In the genomic region with DNA sequence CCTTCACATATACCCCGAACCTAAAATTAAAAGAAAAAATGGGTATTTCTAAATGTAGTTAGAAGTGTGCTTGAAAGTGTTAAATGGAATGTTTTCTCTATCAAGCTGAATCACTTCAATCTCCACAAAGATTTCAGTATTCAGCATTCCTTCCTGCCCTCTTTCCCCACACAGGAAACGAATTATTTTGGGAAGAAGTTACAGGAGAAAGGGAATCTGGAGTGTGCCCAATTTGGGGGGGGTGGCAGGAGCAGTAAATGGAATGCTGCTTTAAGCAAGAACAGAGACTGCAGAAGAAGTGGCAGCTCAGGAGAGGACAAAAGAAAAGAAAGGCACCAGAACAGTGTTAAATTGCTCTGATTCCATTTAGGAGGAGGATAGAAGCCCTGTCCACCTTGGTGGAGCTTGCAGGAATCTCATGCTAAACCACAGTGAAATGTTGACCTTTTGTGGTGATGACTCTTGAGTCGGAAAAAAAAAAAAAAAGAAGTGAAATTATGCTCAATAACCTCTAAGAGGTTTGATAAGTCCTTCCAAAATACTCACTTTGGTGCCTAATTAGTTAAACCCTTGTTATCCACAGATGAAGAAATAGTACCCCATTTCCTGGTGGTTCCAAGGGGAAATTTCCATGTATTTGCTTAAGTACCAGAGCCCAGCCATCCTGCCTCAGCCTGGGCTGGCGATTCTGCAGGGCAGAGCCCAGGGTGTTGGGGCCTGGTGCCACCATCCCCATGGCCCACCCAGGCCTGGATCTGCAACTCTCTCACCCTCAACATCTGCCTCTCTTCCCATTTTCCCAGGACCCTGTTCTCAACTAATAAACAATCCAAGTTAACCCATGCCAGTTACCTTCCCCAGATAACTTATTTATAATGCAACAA, we compare ENCODE assay signal across 19 cellular contexts. TPM values are rescaled to one million over a fixed set of nuclear protein-coding genes. Genes with fewer than 3 reads are reported as not detected.
"Had no signal": no experiment of that assay in that cellular context is flagged by ENCODE, and none has a peak within 500 bp of the region (broad histone marks: within the 10 kb centered on the region; RNA-seq: fewer than 3 reads in every experiment).

No MANE protein-coding gene starts in this region.

- H3K4me2 ChIP-seq: hepatocyte had no signal

- H3K36me3 ChIP-seq: ascending aorta, colonic mucosa, transverse colon had no signal

- H3K4me1 ChIP-seq: ascending aorta, colonic mucosa had no signal

- H3K27me3 ChIP-seq: ascending aorta, colonic mucosa, hepatocyte, transverse colon had no signal

- H3K27ac ChIP-seq: ascending aorta, colonic mucosa, hepatocyte, skin epidermis, transverse colon had no signal

- H3K9me3 ChIP-seq: ascending aorta, colonic mucosa, transverse colon had no signal

- DNase-seq: activated CD4-positive, alpha-beta T cell treated with anti-CD3 and anti-CD28 coated beads, Interleukin-2, amount 10 ng/mL, durations not matched to agents 7 days and 5 days; activated naive CD4-positive, alpha-beta T cell; activated naive CD8-positive, alpha-beta T cell treated with anti-CD3 and anti-CD28 coated beads, Interleukin-2, amount 50 U/mL, for 24 hours; colonic mucosa; kidney; right cardiac atrium; stimulated activated CD4-positive, alpha-beta T cell treated with anti-CD3 and anti-CD28 coated beads, Interleukin-15, amount 100 ng/mL, for 24 hours; stimulated activated CD4-positive, alpha-beta T cell treated with anti-CD3 and anti-CD28 coated beads, Interleukin-4, amount 100 ng/mL, for 24 hours; stimulated activated naive CD4-positive, alpha-beta T cell treated with Interleukin-2 at 50 U/mL for 16 hours; transverse colon had no signal

- H3K27me3 Mint-ChIP-seq: progenitor cell of endocrine pancreas had no signal

- H3K4me3 Mint-ChIP-seq: activated CD4-positive, alpha-beta T cell treated with anti-CD3 and anti-CD28 coated beads, Interleukin-2, amount 10 ng/mL, durations not matched to agents 7 days and 5 days; activated naive CD8-positive, alpha-beta T cell treated with anti-CD3 and anti-CD28 coated beads, Interleukin-2, amount 50 U/mL, for 24 hours; activated T-helper 1 cell treated with anti-CD3 and anti-CD28 coated beads, Interleukin-12 subunit alpha, Interleukin-12 subunit beta, Interleukin-2, Interleukin-4 antibody, amounts not matched to agents 30 ng/mL and 10 ng/mL and 1 ng/mL, durations not matched to agents 14 hours and 24 hours and 36 hours; nephron; T-helper 2 cell treated with Interferon-gamma antibody and Interleukin-4, amounts not matched to agents 5 μg/mL and 100 μg/mL, for 36 hours had no signal

- H3K4me1 Mint-ChIP-seq: activated CD4-positive, alpha-beta T cell treated with anti-CD3 and anti-CD28 coated beads, Interleukin-2, amount 10 ng/mL, durations not matched to agents 7 days and 5 days; nephron had no signal

- H3K4me3 ChIP-seq: ascending aorta, colonic mucosa, hepatocyte, skin epidermis, transverse colon had no signal

- H2AFZ ChIP-seq: hepatocyte had no signal

- H3K9me3 Mint-ChIP-seq: activated CD4-positive, alpha-beta T cell treated with anti-CD3 and anti-CD28 coated beads, Interleukin-2, amount 10 ng/mL, durations not matched to agents 7 days and 5 days; activated T-helper 1 cell treated with anti-CD3 and anti-CD28 coated beads, Interleukin-12 subunit alpha, Interleukin-12 subunit beta, Interleukin-2, Interleukin-4 antibody, amounts not matched to agents 30 ng/mL and 10 ng/mL and 1 ng/mL, durations not matched to agents 14 hours and 24 hours and 36 hours; nephron; T-helper 2 cell treated with Interferon-gamma antibody and Interleukin-4, amounts not matched to agents 5 μg/mL and 100 μg/mL, for 36 hours had no signal

- ATAC-seq: activated naive CD8-positive, alpha-beta T cell treated with anti-CD3 and anti-CD28 coated beads, Interleukin-2, amount 50 U/mL, for 24 hours; esophagus mucosa; right cardiac atrium had no signal

- H3K27ac Mint-ChIP-seq: activated CD4-positive, alpha-beta T cell treated with anti-CD3 and anti-CD28 coated beads, Interleukin-2, amount 10 ng/mL, durations not matched to agents 7 days and 5 days; activated naive CD8-positive, alpha-beta T cell treated with anti-CD3 and anti-CD28 coated beads, Interleukin-2, amount 50 U/mL, for 24 hours; activated T-helper 1 cell treated with anti-CD3 and anti-CD28 coated beads, Interleukin-12 subunit alpha, Interleukin-12 subunit beta, Interleukin-2, Interleukin-4 antibody, amounts not matched to agents 30 ng/mL and 10 ng/mL and 1 ng/mL, durations not matched to agents 14 hours and 24 hours and 36 hours; nephron; progenitor cell of endocrine pancreas; T-helper 2 cell treated with Interferon-gamma antibody and Interleukin-4, amounts not matched to agents 5 μg/mL and 100 μg/mL, for 36 hours had no signal

RNA-seq across cellular contexts. Expression of a gene that starts 56.5 kb away (rescaled TPM):
- total RNA-seq: activated CD8-positive, alpha-beta memory T cell treated with anti-CD3 and anti-CD28 coated beads for 36 hours; activated T-helper 1 cell treated with anti-CD3 and anti-CD28 coated beads, Interleukin-12 subunit alpha, Interleukin-12 subunit beta, Interleukin-2, Interleukin-4 antibody, amounts not matched to agents 30 ng/mL and 10 ng/mL and 1 ng/mL, durations not matched to agents 14 hours and 24 hours and 36 hours had no signal
